15 cellular contexts compared by ENCODE assay signal in genomic region chr5:14410068-14410941, GRCh38.
DNase-seq lines count a peak whose midpoint lies in the region; ATAC-seq and TF ChIP-seq lines count a peak whose summit lies in the region.
"Had no signal": no experiment of that assay in that cellular context is flagged by ENCODE, and none has a peak within 500 bp of the region (broad histone marks: within the 10 kb centered on the region; RNA-seq: fewer than 3 reads in every experiment).

No MANE protein-coding gene starts in this region.

- intact Hi-C loops in lower lobe of right lung (cut with DNase I) = no loop called here
- intact Hi-C loops in left colon (cut with DNase I, micrococcal nuclease) = no loop called here

- H3K9me3 ChIP-seq in HUES6 (ENCODE audit: control insufficient read depth, insufficient read depth, low read depth, low read length) (no peaks in the 10 kb centered on the region), endodermal cell (ENCODE audit: control insufficient read depth, low read length) (no peaks in the 10 kb centered on the region), lower lobe of right lung (no peaks in the 10 kb centered on the region), stomach smooth muscle (ENCODE audit: control insufficient read depth in 2 of 2, low read length in 2 of 2) (no peaks in the 10 kb centered on the region)
- H3K9me3 ChIP-seq: Caco-2, neutrophil had no signal

- H3K36me3 ChIP-seq in HUES6 (ENCODE audit: control insufficient read depth, insufficient read depth, low read length) = peaks cover 85% of the 10 kb centered on the region
- peaks cover 63% of the 10 kb centered on the region for H3K36me3 ChIP-seq in endodermal cell (ENCODE audit: control insufficient read depth, insufficient read depth, low read length)
- H3K36me3 ChIP-seq in lower lobe of right lung = peaks cover 100% of the 10 kb centered on the region
- peaks cover 35 to 41% of the 10 kb centered on the region in 2 donors for H3K36me3 ChIP-seq in stomach smooth muscle (ENCODE audit: control insufficient read depth in 2 of 2, insufficient read depth in 2 of 2, low read length in 2 of 2)

- peaks cover 5% of the 10 kb centered on the region for H3K4me1 Mint-ChIP-seq in endodermal cell

- H3K9ac ChIP-seq in HUES6 (ENCODE audit: low read length) = no peak overlapping the region
- no peak overlapping the region for H3K9ac ChIP-seq in endodermal cell (ENCODE audit: extremely low read depth, low read length, poor library complexity, severe bottlenecking)
- H3K9ac ChIP-seq in stomach smooth muscle (ENCODE audit: low read length in 2 of 2) = no peak overlapping the region

- H3K9me3 Mint-ChIP-seq in endodermal cell = no peaks in the 10 kb centered on the region
- H3K9me3 Mint-ChIP-seq: stimulated activated memory B cell treated with anti-CD40 and anti-IgM and Interleukin-4, amounts not matched to agents 10 μg/mL and 1 μg/mL and 100 μg/mL, for 72 hours had no signal

- no peak for TF ChIP-seq CTCF in endodermal cell (conservative IDR thresholded peaks at IDR 0.05)
- TF ChIP-seq CTCF in lower lobe of right lung (IDR thresholded peaks at IDR 0.05) = no peak

- DNase-seq in endodermal cell = no peak
- no peak for DNase-seq in lower lobe of right lung
- DNase-seq in activated naive CD4-positive, alpha-beta T cell treated with Interleukin-2 at 50 U/mL for 16 hours = no peak
- DNase-seq in cerebellar nuclear complex (lab: John Stamatoyannopoulos, UW) = no peak
- no peak for DNase-seq in amygdala (lab: John Stamatoyannopoulos, UW)
- DNase-seq in left colon = no peak
- DNase-seq: activated T-cell treated with anti-CD3 and anti-CD28 coated beads, Interleukin-2, amount 50 U/mL, for 48 hours; Caco-2; kidney; stimulated activated CD4-positive, alpha-beta T cell treated with anti-CD3 and anti-CD28 coated beads, Interleukin-1b, Interleukin-23, amount 100 ng/mL, for 48 hours had no signal

- ATAC-seq in lower lobe of right lung (no peak), left colon (no peak)
- ATAC-seq: activated CD4-positive, CD25-positive, alpha-beta regulatory T cell treated with anti-CD3 and anti-CD28 coated beads, Interleukin-2, amount 50 U/mL, for 24 hours; stimulated activated memory B cell treated with anti-CD40 and anti-IgM and Interleukin-4, amounts not matched to agents 10 μg/mL and 1 μg/mL and 100 μg/mL, for 72 hours had no signal

- no peak overlapping the region for H3K4me3 ChIP-seq in HUES6 (ENCODE audit: low read depth, low read length)
- H3K4me3 ChIP-seq in endodermal cell (ENCODE audit: low read length) = no peak overlapping the region
- no peak overlapping the region for H3K4me3 ChIP-seq in lower lobe of right lung
- H3K4me3 ChIP-seq in stomach smooth muscle (ENCODE audit: low read length in 2 of 2) = no peak overlapping the region

- WGBS in endodermal cell (ENCODE audit: insufficient coverage in 1 of 2, insufficient read length in 1 of 2), 2 experiments = 94 to 96% methylated on average over 19 to 25 of the region's 25 CpGs

- no peak overlapping the region for H3K4me3 Mint-ChIP-seq in endodermal cell
- H3K4me3 Mint-ChIP-seq: stimulated activated memory B cell treated with anti-CD40 and anti-IgM and Interleukin-4, amounts not matched to agents 10 μg/mL and 1 μg/mL and 100 μg/mL, for 72 hours had no signal

- peaks cover 14% of the 10 kb centered on the region for H3K4me1 ChIP-seq in HUES6 (ENCODE audit: control insufficient read depth, insufficient read depth, low read length)
- no peaks in the 10 kb centered on the region for H3K4me1 ChIP-seq in endodermal cell (ENCODE audit: control insufficient read depth, insufficient read depth, low read length)
- no peaks in the 10 kb centered on the region for H3K4me1 ChIP-seq in lower lobe of right lung
- peaks cover 9% of the 10 kb centered on the region for H3K4me1 ChIP-seq in stomach smooth muscle (ENCODE audit: control insufficient read depth, insufficient read depth, low read length)

- H3K27ac Mint-ChIP-seq in endodermal cell = peak overlapping the region; percentile 19
- H3K27ac Mint-ChIP-seq: stimulated activated memory B cell treated with anti-CD40 and anti-IgM and Interleukin-4, amounts not matched to agents 10 μg/mL and 1 μg/mL and 100 μg/mL, for 72 hours had no signal

- H3K27ac ChIP-seq in HUES6 (ENCODE audit: low read depth, low read length) (0 out of 2 replicates have a peak overlapping the region, but pooled peaks have one; percentile 28), endodermal cell (ENCODE audit: low read depth, low read length) (no peak overlapping the region), lower lobe of right lung (peak overlapping the region; percentile 21), stomach smooth muscle (ENCODE audit: low read length) (peak overlapping the region; percentile 41)
- H3K27ac ChIP-seq: neutrophil had no signal

- peaks cover 49% of the 10 kb centered on the region for H3K36me3 Mint-ChIP-seq in endodermal cell (ENCODE audit: low read depth)

- H3K27me3 ChIP-seq in HUES6 (ENCODE audit: control insufficient read depth, insufficient read depth, low read length) = no peaks in the 10 kb centered on the region
- no peaks in the 10 kb centered on the region for H3K27me3 ChIP-seq in endodermal cell (ENCODE audit: control insufficient read depth, insufficient read depth, low read length, poor library complexity, severe bottlenecking)
- no peaks in the 10 kb centered on the region for H3K27me3 ChIP-seq in lower lobe of right lung (ENCODE audit: low read depth)
- no peaks in the 10 kb centered on the region for H3K27me3 ChIP-seq in stomach smooth muscle (ENCODE audit: control insufficient read depth in 1 of 2, insufficient read depth in 2 of 2, low read length in 2 of 2)
- H3K27me3 ChIP-seq: neutrophil had no signal

- H3K27me3 Mint-ChIP-seq in endodermal cell (ENCODE audit: insufficient read depth) = no peaks in the 10 kb centered on the region
- H3K27me3 Mint-ChIP-seq: stimulated activated memory B cell treated with anti-CD40 and anti-IgM and Interleukin-4, amounts not matched to agents 10 μg/mL and 1 μg/mL and 100 μg/mL, for 72 hours had no signal
